Comparison of ENCODE assay signal across 28 cellular contexts in genomic region chr2:2251255-2251654, GRCh38.
"Had no signal": no experiment of that assay in that cellular context is flagged by ENCODE, and none has a peak within 500 bp of the region (broad histone marks: within the 10 kb centered on the region; RNA-seq: fewer than 3 reads in every experiment).

No MANE protein-coding gene starts in this region.

- H3K4me1 ChIP-seq: left lung, lower lobe of right lung, parathyroid adenoma, right atrium auricular region, right lobe of liver, testis, thyroid gland, transverse colon, uterus had no signal

- H3K27ac ChIP-seq: left lung, lower lobe of right lung, parathyroid adenoma, right atrium auricular region, right lobe of liver, testis, thyroid gland, transverse colon, uterus had no signal

- H2AFZ ChIP-seq: parathyroid adenoma had no signal

- H3K27me3 ChIP-seq: left lung, right atrium auricular region, right lobe of liver, testis, thyroid gland, transverse colon had no signal

- H3K4me3 ChIP-seq: left lung, lower lobe of right lung, mucosa of descending colon, right atrium auricular region, right lobe of liver, smooth muscle cell, testis, thyroid gland, transverse colon, uterus had no signal

- DNase-seq: hypothalamus; immature natural killer cell; kidney; left colon; left lung; lower lobe of right lung; mesendoderm; midbrain; mucosa of descending colon; naive thymus-derived CD4-positive, alpha-beta T cell; nucleus accumbens; stimulated activated CD4-positive, alpha-beta T cell treated with anti-CD3 and anti-CD28 coated beads, Interleukin-1b, Interleukin-23, amount 100 ng/mL, for 48 hours; stimulated activated CD4-positive, alpha-beta T cell treated with anti-CD3 and anti-CD28 coated beads, Interleukin-2, amount 100 ng/mL, for 48 hours; stimulated activated CD4-positive, alpha-beta T cell treated with anti-CD3 and anti-CD28 coated beads, Interleukin-4, amount 100 ng/mL, for 4 hours; stimulated activated CD8-positive, alpha-beta memory T cell treated with anti-CD3 and anti-CD28 coated beads, Interleukin-4, amount 100 ng/mL, for 48 hours; stimulated activated naive CD4-positive, alpha-beta T cell treated with Interleukin-2 at 50 U/mL for 16 hours; stimulated activated naive CD8-positive, alpha-beta T cell treated with anti-CD3 and anti-CD28 coated beads, Interleukin-15, amount 100 ng/mL, for 72 hours; substantia nigra; testis; thyroid gland; transverse colon; uterus had no signal

- H3K9me3 ChIP-seq: lower lobe of right lung, right lobe of liver, testis, thyroid gland, uterus had no signal

- H3K36me3 ChIP-seq: left lung, lower lobe of right lung, right atrium auricular region, right lobe of liver, thyroid gland, transverse colon, uterus had no signal

- H3K4me2 ChIP-seq: smooth muscle cell had no signal

- ATAC-seq: left colon; left lung; lower lobe of right lung; mucosa of descending colon; naive thymus-derived CD4-positive, alpha-beta T cell; natural killer cell treated with Interleukin-12 subunit alpha and Interleukin-12 subunit beta and Interleukin-15 and Interleukin-18, amount 100 ng/mL, for 72 hours; right lobe of liver; stimulated activated memory B cell treated with anti-CD40 and anti-IgM and Interleukin-4, amounts not matched to agents 10 μg/mL and 1 μg/mL and 100 μg/mL, for 72 hours; stimulated activated naive CD8-positive, alpha-beta T cell treated with anti-CD3 and anti-CD28 coated beads, Interleukin-15, amount 100 ng/mL, for 72 hours had no signal

- H3K9ac ChIP-seq: parathyroid adenoma had no signal
